ENCODE assay signal across 16 cellular contexts in genomic region chr10:89438525-89438924, GRCh38. TPM values are rescaled to one million over a fixed set of nuclear protein-coding genes. Genes with fewer than 3 reads are reported as not detected.
DNase-seq lines count a peak whose midpoint lies in the region; ATAC-seq and TF ChIP-seq lines count a peak whose summit lies in the region.
"Had no signal": no experiment of that assay in that cellular context is flagged by ENCODE, and none has a peak within 500 bp of the region (broad histone marks: within the 10 kb centered on the region; RNA-seq: fewer than 3 reads in every experiment).

No MANE protein-coding gene starts in this region.

- peak; percentile 70 for ATAC-seq in mucosa of descending colon
- ATAC-seq: CD8-positive, alpha-beta T cell; GM23338; HCT116; HepG2 had no signal

- DNase-seq in DMS53 (lab: John Stamatoyannopoulos, UW), result peak; percentile 61
- peak; percentile 17 for DNase-seq in NCI-H446 treated with DMSO at 0.1 percent for 48 hours (lab: John Stamatoyannopoulos, UW)
- peak; percentile 52 for DNase-seq in iris pigment epithelial cell (ENCODE audit: low read depth)
- no peak for DNase-seq in mucosa of descending colon
- no peak for DNase-seq in EL
- no peak for DNase-seq in AG08395 (ENCODE audit: low spot score)
- DNase-seq in NOMO-1 treated with dmso at 0.1 percent for 144 hours (lab: John Stamatoyannopoulos, UW; ENCODE audit: unreplicated experiment), result no peak
- DNase-seq: Calu3; CD8-positive, alpha-beta T cell; GDM1; H7; HFFc6 had no signal

- H3K9me3 ChIP-seq in mucosa of descending colon, result no peaks in the 10 kb centered on the region
- H3K9me3 ChIP-seq: BLaER1 treated with 17β-estradiol and CSF1 and Interleukin-3, amounts not matched to agents 10 nM and 100 nM had no signal

- no peak for TF ChIP-seq CTCF in mucosa of descending colon (IDR thresholded peaks at IDR 0.05)

- intact Hi-C loops in mucosa of descending colon (cut with DNase I, micrococcal nuclease), result no loop called here

- H3K4me1 ChIP-seq in mucosa of descending colon (ENCODE audit: low read depth), result peaks cover 7% of the 10 kb centered on the region
- H3K4me1 ChIP-seq: BLaER1 treated with 17β-estradiol and CSF1 and Interleukin-3, amounts not matched to agents 10 nM and 100 nM had no signal

- no peaks in the 10 kb centered on the region for H3K36me3 ChIP-seq in mucosa of descending colon (ENCODE audit: low read depth)
- H3K36me3 ChIP-seq: BLaER1 treated with 17β-estradiol and CSF1 and Interleukin-3, amounts not matched to agents 10 nM and 100 nM had no signal

- no peak overlapping the region for H3K4me3 ChIP-seq in mucosa of descending colon
- H3K4me3 ChIP-seq: BLaER1 treated with 17β-estradiol and CSF1 and Interleukin-3, amounts not matched to agents 10 nM and 100 nM; GM23338 had no signal

RNA-seq across cellular contexts. Expression of gene IFIT5, which starts 24.2 kb away (rescaled TPM):
- total RNA-seq in mucosa of descending colon, result 10 to 100 TPM in 2 of 3 donors, 1 to 10 TPM in 1; 9.8 to 19.1 (median 12.9) TPM

RNA-seq across cellular contexts. Expression of gene IFIT1, which starts 46.1 kb away (rescaled TPM):
- 10 to 100 TPM in 1 of 3 donors, 1 to 10 TPM in 2; 6.2 to 21.5 (median 8.3) TPM for total RNA-seq in mucosa of descending colon

Comparison
In these comparisons a context has a peak if more than half of its experiments do, and no peak if none do; other contexts are left out.
1. DNase-seq: peak in DMS53 (single experiment), NCI-H446 treated with DMSO at 0.1 percent for 48 hours (single experiment) and iris pigment epithelial cell (single experiment); none in mucosa of descending colon (0 of 3), EL (single experiment), AG08395 (single experiment) and NOMO-1 treated with dmso at 0.1 percent for 144 hours (single experiment).